ENCODE assay signal across 14 cellular contexts in genomic region chr3:85090495-85090894, GRCh38.
DNase-seq lines count a peak whose midpoint lies in the region; ATAC-seq and TF ChIP-seq lines count a peak whose summit lies in the region.
"Had no signal": no experiment of that assay in that cellular context is flagged by ENCODE, and none has a peak within 500 bp of the region (broad histone marks: within the 10 kb centered on the region; RNA-seq: fewer than 3 reads in every experiment).

No MANE protein-coding gene starts in this region.

- no peaks in the 10 kb centered on the region for H3K9me3 ChIP-seq in neural progenitor cell (ENCODE audit: low read depth)
- H3K9me3 ChIP-seq: BLaER1 treated with 17β-estradiol and CSF1 and Interleukin-3, amounts not matched to agents 10 nM and 100 nM; HAP-1 had no signal

- H3K4me3 ChIP-seq in GM23338 = no peak overlapping the region
- no peak overlapping the region for H3K4me3 ChIP-seq in neural progenitor cell
- H3K4me3 ChIP-seq: BLaER1 treated with 17β-estradiol and CSF1 and Interleukin-3, amounts not matched to agents 10 nM and 100 nM; GM12878; HAP-1 had no signal

- H3F3A ChIP-seq in GM23338 (replicated peaks; ENCODE audit: low read depth) = no peaks in the 10 kb centered on the region
- H3F3A ChIP-seq in neural progenitor cell (ENCODE audit: low read depth) = no peaks in the 10 kb centered on the region

- no peaks in the 10 kb centered on the region for H3K36me3 ChIP-seq in GM23338 (ENCODE audit: insufficient read depth)
- no peaks in the 10 kb centered on the region for H3K36me3 ChIP-seq in neural progenitor cell
- H3K36me3 ChIP-seq: BLaER1 treated with 17β-estradiol and CSF1 and Interleukin-3, amounts not matched to agents 10 nM and 100 nM; HAP-1 had no signal

- H3K4me1 ChIP-seq in GM23338 (ENCODE audit: insufficient read depth) = peaks cover 39% of the 10 kb centered on the region
- H3K4me1 ChIP-seq in neural progenitor cell = no peaks in the 10 kb centered on the region
- H3K4me1 ChIP-seq: BLaER1 treated with 17β-estradiol and CSF1 and Interleukin-3, amounts not matched to agents 10 nM and 100 nM had no signal

- H3K4me2 ChIP-seq in GM23338 (no peak overlapping the region), neural progenitor cell (no peak overlapping the region)
- H3K4me2 ChIP-seq: BLaER1 treated with 17β-estradiol and CSF1 and Interleukin-3, amounts not matched to agents 10 nM and 100 nM had no signal

- TF ChIP-seq CTCF in GM23338 (conservative IDR thresholded peaks at IDR 0.05; ENCODE audit: low read depth in 2 of 2) = peak in 1 of 2 experiments; percentile 45; a peak in 2 of 4 replicates
- no peak for TF ChIP-seq CTCF in endothelial cell (IDR thresholded peaks at IDR 0.05; ENCODE audit: unreplicated experiment)
- no peak for TF ChIP-seq CTCF in neural progenitor cell (IDR thresholded peaks at IDR 0.05)

- H4K20me1 ChIP-seq in GM23338 (replicated peaks; ENCODE audit: insufficient read depth) (no peaks in the 10 kb centered on the region), neural progenitor cell (ENCODE audit: low read depth) (no peaks in the 10 kb centered on the region)
- H4K20me1 ChIP-seq: BLaER1 treated with 17β-estradiol and CSF1 and Interleukin-3, amounts not matched to agents 10 nM and 100 nM had no signal

- H2AFZ ChIP-seq in GM23338 (no peak overlapping the region), neural progenitor cell (replicated peaks) (no peak overlapping the region)

- no peak overlapping the region for H3K27ac Mint-ChIP-seq in GM23338
- no peak overlapping the region for H3K27ac Mint-ChIP-seq in endothelial cell (ENCODE audit: unreplicated experiment)
- H3K27ac Mint-ChIP-seq in neural progenitor cell = no peak overlapping the region
- H3K27ac Mint-ChIP-seq: CD4-positive, alpha-beta T cell had no signal

- H3K4me1 Mint-ChIP-seq in GM23338 = peaks cover 31% of the 10 kb centered on the region
- H3K4me1 Mint-ChIP-seq in endothelial cell (ENCODE audit: unreplicated experiment) = no peaks in the 10 kb centered on the region
- H3K4me1 Mint-ChIP-seq in neural progenitor cell = no peaks in the 10 kb centered on the region

- H3K27me3 ChIP-seq in GM23338 (ENCODE audit: insufficient read depth) (no peaks in the 10 kb centered on the region), neural progenitor cell (no peaks in the 10 kb centered on the region)
- H3K27me3 ChIP-seq: BLaER1 treated with 17β-estradiol and CSF1 and Interleukin-3, amounts not matched to agents 10 nM and 100 nM had no signal

- H3K9ac ChIP-seq in neural progenitor cell = no peak overlapping the region
- H3K9ac ChIP-seq: BLaER1 treated with 17β-estradiol and CSF1 and Interleukin-3, amounts not matched to agents 10 nM and 100 nM had no signal

- H3K4me3 Mint-ChIP-seq in GM23338 (no peak overlapping the region), endothelial cell (ENCODE audit: unreplicated experiment) (no peak overlapping the region), neural progenitor cell (no peak overlapping the region)
- H3K4me3 Mint-ChIP-seq: CD4-positive, alpha-beta T cell had no signal

- H3K27ac ChIP-seq in GM23338 (ENCODE audit: low read depth) = no peak overlapping the region
- peak overlapping the region; percentile 12 for H3K27ac ChIP-seq in angular gyrus (ENCODE audit: low read depth, low read length)
- H3K27ac ChIP-seq in neural progenitor cell = no peak overlapping the region
- H3K27ac ChIP-seq: BLaER1 treated with 17β-estradiol and CSF1 and Interleukin-3, amounts not matched to agents 10 nM and 100 nM had no signal

- DNase-seq in GM23338 (ENCODE audit: low spot score) (peak; percentile 28), endothelial cell (ENCODE audit: low spot score) (peak; percentile 5), neural progenitor cell (ENCODE audit: low spot score) (peak; percentile 20), NOMO-1 (lab: John Stamatoyannopoulos, UW; ENCODE audit: unreplicated experiment in 2 of 2) (no peak), NCI-H2107 treated with DMSO at 0.1 percent for 48 hours (lab: John Stamatoyannopoulos, UW; ENCODE audit: unreplicated experiment) (no peak), NCI-H526 (lab: John Stamatoyannopoulos, UW) (no peak)
- DNase-seq: ACHN; CD4-positive, alpha-beta T cell; DMS79; GOT3 had no signal

- no peaks in the 10 kb centered on the region for H3K79me2 ChIP-seq in GM23338 (replicated peaks; ENCODE audit: insufficient read depth)
- H3K79me2 ChIP-seq in neural progenitor cell (ENCODE audit: low read depth) = no peaks in the 10 kb centered on the region

- peak; percentile 76 for ATAC-seq in GM23338
- ATAC-seq: GM12878 had no signal

- H3K27me3 Mint-ChIP-seq in GM23338 (ENCODE audit: insufficient read depth, low read depth, poor library complexity) = no peaks in the 10 kb centered on the region
- peaks cover 1% of the 10 kb centered on the region for H3K27me3 Mint-ChIP-seq in endothelial cell (ENCODE audit: unreplicated experiment)
- H3K27me3 Mint-ChIP-seq in neural progenitor cell (ENCODE audit: insufficient read depth, low read depth) = no peaks in the 10 kb centered on the region
- H3K27me3 Mint-ChIP-seq: CD4-positive, alpha-beta T cell had no signal

- H3K9me2 ChIP-seq in GM23338 (ENCODE audit: insufficient read depth) = no peaks in the 10 kb centered on the region

- H3K9me3 Mint-ChIP-seq in GM23338 = no peaks in the 10 kb centered on the region
- no peaks in the 10 kb centered on the region for H3K9me3 Mint-ChIP-seq in endothelial cell (ENCODE audit: unreplicated experiment)
- H3K9me3 Mint-ChIP-seq in neural progenitor cell = no peaks in the 10 kb centered on the region

- H3K36me3 Mint-ChIP-seq in GM23338 (ENCODE audit: low read depth) = no peaks in the 10 kb centered on the region
- H3K36me3 Mint-ChIP-seq in endothelial cell (ENCODE audit: low read depth, unreplicated experiment) = no peaks in the 10 kb centered on the region
- H3K36me3 Mint-ChIP-seq in neural progenitor cell = no peaks in the 10 kb centered on the region

TF ChIP-seq in GM23338, 12 proteins besides CTCF, POLR2A, EP300 and RAD21 (continues in another document):
- no peak for TF ChIP-seq ZNF331 (CRISPR knock-in tag; IDR thresholded peaks at IDR 0.05; ENCODE audit: low read depth)
- no peak for TF ChIP-seq JUNB (IDR thresholded peaks at IDR 0.05; ENCODE audit: unreplicated experiment)
- TF ChIP-seq, protein P1, sequence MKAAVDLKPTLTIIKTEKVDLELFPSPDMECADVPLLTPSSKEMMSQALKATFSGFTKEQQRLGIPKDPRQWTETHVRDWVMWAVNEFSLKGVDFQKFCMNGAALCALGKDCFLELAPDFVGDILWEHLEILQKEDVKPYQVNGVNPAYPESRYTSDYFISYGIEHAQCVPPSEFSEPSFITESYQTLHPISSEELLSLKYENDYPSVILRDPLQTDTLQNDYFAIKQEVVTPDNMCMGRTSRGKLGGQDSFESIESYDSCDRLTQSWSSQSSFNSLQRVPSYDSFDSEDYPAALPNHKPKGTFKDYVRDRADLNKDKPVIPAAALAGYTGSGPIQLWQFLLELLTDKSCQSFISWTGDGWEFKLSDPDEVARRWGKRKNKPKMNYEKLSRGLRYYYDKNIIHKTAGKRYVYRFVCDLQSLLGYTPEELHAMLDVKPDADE (IDR thresholded peaks at IDR 0.05) = no peak
- TF ChIP-seq REST (IDR thresholded peaks at IDR 0.05; ENCODE audit: unreplicated experiment) = no peak
- TF ChIP-seq POLR2AphosphoS5 (IDR thresholded peaks at IDR 0.05; ENCODE audit: low read depth) = no peak
- TF ChIP-seq STAT1 (IDR thresholded peaks at IDR 0.05; ENCODE audit: unreplicated experiment) = no peak

Comparison
In these comparisons a context has a peak if more than half of its experiments do, and no peak if none do; other contexts are left out.
1. DNase-seq: peak in GM23338 (single experiment), endothelial cell (single experiment) and neural progenitor cell (single experiment); none in NOMO-1 (0 of 2), NCI-H2107 treated with DMSO at 0.1 percent for 48 hours (single experiment) and NCI-H526 (0 of 2).